Comparison of ENCODE assay signal across 9 cellular contexts in the genomic region with DNA sequence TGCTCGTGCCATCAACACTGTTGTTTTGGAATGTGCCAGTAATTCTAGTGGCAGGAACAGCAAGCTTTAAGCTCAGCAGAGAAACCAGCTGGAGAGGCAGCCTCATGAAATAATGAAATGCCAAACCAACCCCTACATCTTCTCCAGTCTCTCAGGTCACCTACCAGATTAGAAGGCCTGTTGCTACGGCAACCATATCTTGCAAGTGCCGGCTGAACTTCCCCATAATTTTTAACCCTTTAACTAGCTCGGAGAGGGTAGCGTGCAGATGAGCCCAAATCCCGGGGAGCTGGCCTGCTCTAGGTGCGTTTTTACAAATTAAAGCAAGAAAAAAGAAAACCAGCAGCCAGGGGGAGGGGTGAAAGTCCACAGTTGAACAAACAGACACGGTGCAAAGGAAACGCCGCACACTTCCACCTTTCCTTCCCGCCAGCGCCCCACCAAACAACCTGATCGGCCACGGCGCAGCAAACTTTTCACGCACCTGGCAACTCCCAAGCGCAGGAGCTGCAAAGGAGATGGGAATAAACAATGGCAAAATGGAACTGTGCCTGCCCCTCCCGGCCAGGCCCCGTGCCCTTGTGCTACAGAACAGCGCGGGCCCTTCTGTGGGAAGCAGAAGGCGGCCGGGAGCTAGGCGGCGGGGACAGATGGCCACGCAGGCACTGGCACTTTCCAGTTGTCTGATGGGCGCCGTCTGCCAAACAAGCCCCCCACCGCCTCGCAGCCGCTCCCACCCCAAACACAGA. TPM values are rescaled to one million over a fixed set of nuclear protein-coding genes. Genes with fewer than 3 reads are reported as not detected.
A peak's percentile ranks its signal among the peaks of the same experiment; 100 is the strongest.
DNase-seq lines count a peak whose midpoint lies in the region; ATAC-seq, FAIRE-seq and TF ChIP-seq lines count a peak whose summit lies in the region.
"Had no signal": no experiment of that assay in that cellular context is flagged by ENCODE, and none has a peak within 500 bp of the region (broad histone marks: within the 10 kb centered on the region; RNA-seq: fewer than 3 reads in every experiment).

No MANE protein-coding gene starts in this region.

- H3K27me3 Mint-ChIP-seq in central memory CD8-positive, alpha-beta T cell: no peaks in the 10 kb centered on the region

- H3K36me3 ChIP-seq in pancreas (no peaks in the 10 kb centered on the region), esophagus squamous epithelium (peaks cover 0 to 38% (median 0%) of the 10 kb centered on the region in 3 donors)

- peak overlapping the region; percentile 47 for H3K27ac Mint-ChIP-seq in central memory CD8-positive, alpha-beta T cell (ENCODE audit: low read depth)

- no peak for FAIRE-seq in pancreas (lab: Jason Lieb, UNC)

- TF ChIP-seq CTCF in pancreas (IDR thresholded peaks at IDR 0.05) (no peak), esophagus squamous epithelium (IDR thresholded peaks at IDR 0.05) (no peak)

- H3K9me3 Mint-ChIP-seq in central memory CD8-positive, alpha-beta T cell: no peaks in the 10 kb centered on the region

- H3K4me3 ChIP-seq in pancreas (peak overlapping the region in 2 of 4 donors; percentile 18 to 40), esophagus squamous epithelium (peak overlapping the region in 2 of 4 donors; percentile 10 to 24), right cardiac atrium (ENCODE audit: low read length) (no peak overlapping the region)

- no peaks in the 10 kb centered on the region for H3K9me3 ChIP-seq in pancreas
- no peaks in the 10 kb centered on the region for H3K9me3 ChIP-seq in esophagus squamous epithelium
- no peaks in the 10 kb centered on the region for H3K9me3 ChIP-seq in right cardiac atrium (ENCODE audit: control insufficient read depth, low read length)

- ATAC-seq in central memory CD8-positive, alpha-beta T cell (replicated peaks; ENCODE audit: extremely low read depth, poor library complexity, severe bottlenecking): no peak
- ATAC-seq in pancreas: peak; percentile 68 to 76 (median 72)
- no peak for ATAC-seq in right cardiac atrium

- TF ChIP-seq POLR2A in esophagus squamous epithelium (IDR thresholded peaks at IDR 0.05): no peak

- H3K4me1 ChIP-seq in pancreas (peaks cover 7 to 25% (median 15%) of the 10 kb centered on the region in 3 donors), esophagus squamous epithelium (peaks cover 0 to 82% (median 25%) of the 10 kb centered on the region in 3 donors), right cardiac atrium (ENCODE audit: control insufficient read depth, insufficient read depth, low read length) (peaks cover 34% of the 10 kb centered on the region)

- no peaks in the 10 kb centered on the region for H3K36me3 Mint-ChIP-seq in central memory CD8-positive, alpha-beta T cell (ENCODE audit: insufficient read depth)

- intact Hi-C loops in pancreas (cut with DNase I): no loop called here
- intact Hi-C loops in esophagus squamous epithelium (cut with DNase I): no loop called here
- intact Hi-C loops in right cardiac atrium (cut with DNase I): no loop called here

- H3K4me1 Mint-ChIP-seq in central memory CD8-positive, alpha-beta T cell: peaks cover 70% of the 10 kb centered on the region

- peak overlapping the region; percentile 71 for H3K4me3 Mint-ChIP-seq in central memory CD8-positive, alpha-beta T cell

- H3K27ac ChIP-seq in pancreas (peak overlapping the region in 2 of 4 donors; percentile 3 to 22), esophagus squamous epithelium (peak overlapping the region in 1 of 4 donors; percentile 9), right cardiac atrium (ENCODE audit: low read length) (no peak overlapping the region)
- H3K27ac ChIP-seq: 22Rv1 had no signal

- H3K27me3 ChIP-seq in pancreas: no peaks in the 10 kb centered on the region
- no peaks in the 10 kb centered on the region for H3K27me3 ChIP-seq in esophagus squamous epithelium
- H3K27me3 ChIP-seq in right cardiac atrium (ENCODE audit: control insufficient read depth, insufficient read depth): no peaks in the 10 kb centered on the region

- WGBS in pancreas, 2 donors: 12 to 15% methylated on average over 31 of the region's 31 CpGs
- 60 to 72% methylated on average over 14 to 29 of the region's 31 CpGs for WGBS in esophagus squamous epithelium, 2 donors
- 50% methylated on average over 31 of the region's 31 CpGs for WGBS in right cardiac atrium

- peak; percentile 41 for DNase-seq in DMS53 (lab: John Stamatoyannopoulos, UW)
- DNase-seq in DMS53 treated with DMSO at 0.1 percent for 48 hours (lab: John Stamatoyannopoulos, UW; ENCODE audit: unreplicated experiment): no peak
- peak; percentile 79 for DNase-seq in MV-4-11 (lab: John Stamatoyannopoulos, UW)
- DNase-seq in central memory CD8-positive, alpha-beta T cell (ENCODE audit: low spot score in 2 of 2): no peak
- peak in 5 of 6 donors; percentile 45 to 75 (median 60) for DNase-seq in pancreas
- DNase-seq in LoVo (ENCODE audit: low spot score): no peak
- no peak for DNase-seq in esophagus squamous epithelium (lab: John Stamatoyannopoulos, UW)
- DNase-seq in right cardiac atrium: no peak

RNA-seq across cellular contexts. Expression of a gene that starts 50.1 kb away (rescaled TPM):
- total RNA-seq in pancreas (10 to 100 TPM; 20.5 to 25.2 (median 22.9) TPM), esophagus squamous epithelium (10 to 100 TPM; 17.1 to 25.4 (median 21.5) TPM), right cardiac atrium (10 to 100 TPM; 25.4 to 55.8 (median 35.8) TPM)
- polyA plus RNA-seq in pancreas (10 to 100 TPM; 16.4 to 31.0 TPM), right cardiac atrium (32.5 TPM)

Comparison
In these comparisons a context has a peak if more than half of its experiments do, and no peak if none do; other contexts are left out.
1. DNase-seq: peak in DMS53 (single experiment), MV-4-11 (single experiment) and pancreas (5 of 6); none in DMS53 treated with DMSO at 0.1 percent for 48 hours (single experiment), central memory CD8-positive, alpha-beta T cell (0 of 2), LoVo (single experiment), esophagus squamous epithelium (single experiment) and right cardiac atrium (0 of 3).
2. ATAC-seq: peak in pancreas (4 of 4); none in central memory CD8-positive, alpha-beta T cell (single experiment) and right cardiac atrium (0 of 2).